20 cellular contexts compared by ENCODE assay signal in genomic region chr18:59464521-59464920, GRCh38.
"Had no signal": no experiment of that assay in that cellular context is flagged by ENCODE, and none has a peak within 500 bp of the region (broad histone marks: within the 10 kb centered on the region; RNA-seq: fewer than 3 reads in every experiment).

No MANE protein-coding gene starts in this region.

- H3K36me3 ChIP-seq: colonic mucosa, gastrocnemius medialis, heart right ventricle, left lung, lower lobe of right lung had no signal

- H3K27ac ChIP-seq: colonic mucosa, epithelial cell of prostate, gastrocnemius medialis, heart right ventricle, left lung, lower lobe of right lung had no signal

- H3K4me1 ChIP-seq: colonic mucosa, gastrocnemius medialis, left lung, lower lobe of right lung had no signal

- H3K4me3 ChIP-seq: colonic mucosa, gastrocnemius medialis, heart right ventricle, left lung, lower lobe of right lung had no signal

- DNase-seq: colonic mucosa; cortex of kidney; effector CD8-positive, alpha-beta T cell; effector memory CD8-positive, alpha-beta T cell; endodermal cell; erythroblast; foreskin melanocyte; gastrocnemius medialis; glutamatergic neuron; head of caudate nucleus; heart right ventricle; hippocampal formation; left cardiac atrium; left lung; left ventricle myocardium superior; lower lobe of right lung; mesenchymal stem cell; midbrain; naive thymus-derived CD4-positive, alpha-beta T cell had no signal

- H3K9me3 ChIP-seq: colonic mucosa, gastrocnemius medialis, heart right ventricle, left lung, lower lobe of right lung had no signal

- H3K27me3 ChIP-seq: colonic mucosa, gastrocnemius medialis, heart right ventricle, left lung had no signal
